In genomic region chr16:86772231-86772510, GRCh38 we compare ENCODE assay signal across 22 cellular contexts.
A peak's percentile ranks its signal among the peaks of the same experiment; 100 is the strongest.
DNase-seq lines count a peak whose midpoint lies in the region; ATAC-seq and TF ChIP-seq lines count a peak whose summit lies in the region.
"Had no signal": no experiment of that assay in that cellular context is flagged by ENCODE, and none has a peak within 500 bp of the region (broad histone marks: within the 10 kb centered on the region; RNA-seq: fewer than 3 reads in every experiment).

No MANE protein-coding gene starts in this region.

- 35% methylated on average over 3 of the region's 3 CpGs for WGBS in SK-N-SH (ENCODE audit: low lambda C conversion rate)
- WGBS in smooth muscle cell (ENCODE audit: low lambda C conversion rate), result 49% methylated on average over 3 of the region's 3 CpGs

- no peak for TF ChIP-seq RAD21 in SK-N-SH (IDR thresholded peaks at IDR 0.05; ENCODE audit: low read length)

- H3K36me3 ChIP-seq in SK-N-SH (replicated peaks in 1 of 2; ENCODE audit: control insufficient read depth in 1 of 2, insufficient read depth in 2 of 2, low read length in 1 of 2) (no peaks in the 10 kb centered on the region), smooth muscle cell (ENCODE audit: low read depth) (no peaks in the 10 kb centered on the region)

- H3K4me1 ChIP-seq in SK-N-SH (ENCODE audit: control insufficient read depth in 1 of 2, insufficient read depth in 2 of 2, low read depth in 1 of 2, low read length in 1 of 2) (peaks cover 0 to 29% of the 10 kb centered on the region in 2 experiments; a peak in 2 of 4 replicates), smooth muscle cell (ENCODE audit: low read depth) (peaks cover 15% of the 10 kb centered on the region)

- H3F3A ChIP-seq in SK-N-SH (replicated peaks; ENCODE audit: insufficient read depth), result peaks cover 42% of the 10 kb centered on the region
- no peaks in the 10 kb centered on the region for H3F3A ChIP-seq in smooth muscle cell (ENCODE audit: low read depth)

- POLR2A ChIA-PET in SK-N-SH (lab: Yijun Ruan, JAX), result no interaction called here

- H3K9ac ChIP-seq in SK-N-SH (peak overlapping the region; percentile 46; the same call in 1 of the 2 replicates), smooth muscle cell (ENCODE audit: low read depth) (peak overlapping the region; percentile 42)

- H2AFZ ChIP-seq in SK-N-SH (ENCODE audit: low read depth) (no peak overlapping the region), smooth muscle cell (ENCODE audit: low read depth) (no peak overlapping the region)

- TF ChIP-seq CTCF in SK-N-SH (IDR thresholded peaks at IDR 0.05), result no peak
- TF ChIP-seq CTCF in smooth muscle cell (IDR thresholded peaks at IDR 0.05; ENCODE audit: borderline replicate concordance, insufficient read depth, poor library complexity, severe bottlenecking), result no peak

- H3K79me2 ChIP-seq in SK-N-SH (ENCODE audit: insufficient read depth), result no peaks in the 10 kb centered on the region
- no peaks in the 10 kb centered on the region for H3K79me2 ChIP-seq in smooth muscle cell (ENCODE audit: low read depth)

- H3K4me2 ChIP-seq in SK-N-SH, result peak overlapping the region; percentile 30; the same call in 1 of the 2 replicates
- peak overlapping the region; percentile 11 for H3K4me2 ChIP-seq in smooth muscle cell

- CTCF ChIA-PET in SK-N-SH (lab: Yijun Ruan, JAX), result interaction anchor here (1.0 kb wide), 1 partner anchor 12 kb away, joined by 3 read pairs; no protein-coding TSS in a partner anchor

- no peak for TF ChIP-seq EP300 in SK-N-SH (IDR thresholded peaks at IDR 0.05; ENCODE audit: borderline replicate concordance in 1 of 2, low read depth in 1 of 2, low read length in 1 of 2)

- H3K4me3 ChIP-seq in SK-N-SH (ENCODE audit: low read depth in 2 of 2, low read length in 1 of 2) (no peak overlapping the region), smooth muscle cell (no peak overlapping the region)

- H3K9me3 ChIP-seq in SK-N-SH (no peaks in the 10 kb centered on the region), smooth muscle cell (replicated peaks; ENCODE audit: low read depth) (no peaks in the 10 kb centered on the region)

- H3K27ac ChIP-seq in SK-N-SH (ENCODE audit: low read depth in 2 of 2, low read length in 1 of 2) (peak overlapping the region in 1 of 2 experiments; percentile 86; a peak in 2 of 4 replicates), smooth muscle cell (ENCODE audit: low read depth) (peak overlapping the region; percentile 78)
- H3K27ac ChIP-seq: 22Rv1, RWPE1 had no signal

- ATAC-seq in SK-N-SH treated with all-trans-retinoic acid at 6 μM for 48 hours (no peak), HG02763 (IDR thresholded peaks at IDR 0.05; ENCODE audit: unreplicated experiment) (no peak)
- ATAC-seq: HCT116; naive thymus-derived CD4-positive, alpha-beta T cell had no signal

- DNase-seq in SK-N-SH (no peak), astrocyte of the hippocampus (ENCODE audit: low read depth, low spot score) (peak; percentile 82), iris pigment epithelial cell (ENCODE audit: low read depth) (peak; percentile 28), smooth muscle cell (lab: John Stamatoyannopoulos, UW; ENCODE audit: unreplicated experiment) (no peak), cortex of kidney (lab: John Stamatoyannopoulos, UW) (no peak), SK-N-DZ (ENCODE audit: low spot score) (no peak)
- DNase-seq: activated CD4-positive, alpha-beta T cell treated with anti-CD3 and anti-CD28 coated beads for 48 hours; activated CD8-positive, alpha-beta memory T cell treated with anti-CD3 and anti-CD28 coated beads, Interleukin-2, amount 50 U/mL, for 48 hours; activated gamma-delta T cell; C1 segment of cervical spinal cord; cerebellar nuclear complex; effector memory CD4-positive, alpha-beta T cell; hippocampal formation; naive thymus-derived CD4-positive, alpha-beta T cell; NCI-H187 treated with DMSO at 0.1 percent for 48 hours; small intestine; stimulated activated CD4-positive, alpha-beta T cell treated with anti-CD3 and anti-CD28 coated beads, Interleukin-4, amount 100 ng/mL, for 4 hours had no signal

- peaks cover 3% of the 10 kb centered on the region; the same call in 1 of the 2 replicates for H3K27me3 ChIP-seq in SK-N-SH (ENCODE audit: insufficient read depth)
- H3K27me3 ChIP-seq in smooth muscle cell (ENCODE audit: low read depth), result no peaks in the 10 kb centered on the region

- H3K9me2 ChIP-seq in SK-N-SH, result no peaks in the 10 kb centered on the region

- H4K20me1 ChIP-seq in SK-N-SH (ENCODE audit: insufficient read depth), result no peaks in the 10 kb centered on the region
- H4K20me1 ChIP-seq in smooth muscle cell (ENCODE audit: low read depth), result no peaks in the 10 kb centered on the region

TF ChIP-seq in SK-N-SH, 30 proteins besides CTCF, POLR2A, EP300 and RAD21 (continues in another document):
- TF ChIP-seq ELF1 (IDR thresholded peaks at IDR 0.05), result no peak
- TF ChIP-seq FOXM1 (IDR thresholded peaks at IDR 0.05; ENCODE audit: low read depth), result no peak
- no peak for TF ChIP-seq SMC3 (IDR thresholded peaks at IDR 0.05; ENCODE audit: low read depth, low read length)
- TF ChIP-seq, protein P1, sequence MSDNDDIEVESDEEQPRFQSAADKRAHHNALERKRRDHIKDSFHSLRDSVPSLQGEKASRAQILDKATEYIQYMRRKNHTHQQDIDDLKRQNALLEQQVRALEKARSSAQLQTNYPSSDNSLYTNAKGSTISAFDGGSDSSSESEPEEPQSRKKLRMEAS (IDR thresholded peaks at IDR 0.05; ENCODE audit: low read depth), result no peak
- no peak for TF ChIP-seq FOSL2 (IDR thresholded peaks at IDR 0.05; ENCODE audit: borderline replicate concordance, low read depth)
- TF ChIP-seq RFX5 (IDR thresholded peaks at IDR 0.05; ENCODE audit: low read length), result no peak
- no peak for TF ChIP-seq NFIC (IDR thresholded peaks at IDR 0.05; ENCODE audit: borderline replicate concordance)
- no peak for TF ChIP-seq TCF12 (IDR thresholded peaks at IDR 0.05)
- no peak for TF ChIP-seq NRF1 (IDR thresholded peaks at IDR 0.05; ENCODE audit: low read depth, low read length)

TF ChIP-seq in SK-N-SH treated with all-trans-retinoic acid at 6 μM for 48 hours, 23 proteins besides CTCF, POLR2A, EP300 and RAD21 (continues in another document):
- TF ChIP-seq ZFP3 (CRISPR knock-in tag; IDR thresholded peaks at IDR 0.05) (no peak), OSR1 (CRISPR knock-in tag; IDR thresholded peaks at IDR 0.05) (no peak), ARNTL (CRISPR knock-in tag; IDR thresholded peaks at IDR 0.05; ENCODE audit: borderline replicate concordance, low read depth) (no peak), SNAI2 (CRISPR knock-in tag; IDR thresholded peaks at IDR 0.05) (no peak), ZFP30 (CRISPR knock-in tag; IDR thresholded peaks at IDR 0.05) (no peak), PATZ1 (CRISPR knock-in tag; IDR thresholded peaks at IDR 0.05; ENCODE audit: borderline replicate concordance) (no peak), BACH2 (CRISPR knock-in tag; IDR thresholded peaks at IDR 0.05; ENCODE audit: borderline replicate concordance) (no peak), CSDC2 (CRISPR knock-in tag; IDR thresholded peaks at IDR 0.05) (no peak), TCF4 (CRISPR knock-in tag; IDR thresholded peaks at IDR 0.05; ENCODE audit: borderline replicate concordance) (no peak), PPARA (CRISPR knock-in tag; IDR thresholded peaks at IDR 0.05; ENCODE audit: borderline replicate concordance) (no peak), ZNF565 (CRISPR knock-in tag; conservative IDR thresholded peaks at IDR 0.05; ENCODE audit: low read depth) (no peak), GLIS3 (CRISPR knock-in tag; IDR thresholded peaks at IDR 0.05) (no peak), ISL1 (CRISPR knock-in tag; IDR thresholded peaks at IDR 0.05) (no peak), RARB (CRISPR knock-in tag; IDR thresholded peaks at IDR 0.05) (no peak), ZNF8 (CRISPR knock-in tag; IDR thresholded peaks at IDR 0.05) (no peak), ZNF70 (CRISPR knock-in tag; IDR thresholded peaks at IDR 0.05) (no peak)
- TF ChIP-seq, protein P2, sequence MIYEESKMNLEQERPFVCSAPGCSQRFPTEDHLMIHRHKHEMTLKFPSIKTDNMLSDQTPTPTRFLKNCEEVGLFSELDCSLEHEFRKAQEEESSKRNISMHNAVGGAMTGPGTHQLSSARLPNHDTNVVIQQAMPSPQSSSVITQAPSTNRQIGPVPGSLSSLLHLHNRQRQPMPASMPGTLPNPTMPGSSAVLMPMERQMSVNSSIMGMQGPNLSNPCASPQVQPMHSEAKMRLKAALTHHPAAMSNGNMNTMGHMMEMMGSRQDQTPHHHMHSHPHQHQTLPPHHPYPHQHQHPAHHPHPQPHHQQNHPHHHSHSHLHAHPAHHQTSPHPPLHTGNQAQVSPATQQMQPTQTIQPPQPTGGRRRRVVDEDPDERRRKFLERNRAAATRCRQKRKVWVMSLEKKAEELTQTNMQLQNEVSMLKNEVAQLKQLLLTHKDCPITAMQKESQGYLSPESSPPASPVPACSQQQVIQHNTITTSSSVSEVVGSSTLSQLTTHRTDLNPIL (CRISPR knock-in tag; IDR thresholded peaks at IDR 0.05; ENCODE audit: low read depth), result no peak
- TF ChIP-seq, protein P3, sequence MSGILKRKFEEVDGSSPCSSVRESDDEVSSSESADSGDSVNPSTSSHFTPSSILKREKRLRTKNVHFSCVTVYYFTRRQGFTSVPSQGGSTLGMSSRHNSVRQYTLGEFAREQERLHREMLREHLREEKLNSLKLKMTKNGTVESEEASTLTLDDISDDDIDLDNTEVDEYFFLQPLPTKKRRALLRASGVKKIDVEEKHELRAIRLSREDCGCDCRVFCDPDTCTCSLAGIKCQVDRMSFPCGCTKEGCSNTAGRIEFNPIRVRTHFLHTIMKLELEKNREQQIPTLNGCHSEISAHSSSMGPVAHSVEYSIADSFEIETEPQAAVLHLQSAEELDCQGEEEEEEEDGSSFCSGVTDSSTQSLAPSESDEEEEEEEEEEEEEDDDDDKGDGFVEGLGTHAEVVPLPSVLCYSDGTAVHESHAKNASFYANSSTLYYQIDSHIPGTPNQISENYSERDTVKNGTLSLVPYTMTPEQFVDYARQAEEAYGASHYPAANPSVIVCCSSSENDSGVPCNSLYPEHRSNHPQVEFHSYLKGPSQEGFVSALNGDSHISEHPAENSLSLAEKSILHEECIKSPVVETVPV (CRISPR knock-in tag; IDR thresholded peaks at IDR 0.05), result no peak

Comparison
In these comparisons a context has a peak if more than half of its experiments do, and no peak if none do; other contexts are left out.
1. DNase-seq: peak in astrocyte of the hippocampus (single experiment) and iris pigment epithelial cell (single experiment); none in SK-N-SH (single experiment), smooth muscle cell (single experiment), cortex of kidney (single experiment) and SK-N-DZ (single experiment).